Comparison of ENCODE assay signal across 8 cellular contexts in genomic region chrX:43655151-43655676, GRCh38. TPM values are rescaled to one million over a fixed set of nuclear protein-coding genes. Genes with fewer than 3 reads are reported as not detected.
DNase-seq lines count a peak whose midpoint lies in the region; ATAC-seq and TF ChIP-seq lines count a peak whose summit lies in the region.

No MANE protein-coding gene starts in this region.

- POLR2A ChIA-PET in A673 (lab: Charles Lee; ENCODE audit: low non-redundant PET), result no interaction called here
- POLR2A ChIA-PET in PC-9 (lab: Charles Lee; ENCODE audit: unreplicated experiment), result interaction anchor here (0.5 kb wide), 1 partner anchor 774 kb away, joined by 3 read pairs; no protein-coding TSS in a partner anchor

- H3K27ac ChIP-seq in A673 (ENCODE audit: low read depth, low read length, poor library complexity, severe bottlenecking), result peak overlapping the region; percentile 96
- peak overlapping the region; percentile 80; the same call in 1 of the 2 replicates for H3K27ac ChIP-seq in PC-9

- CTCF ChIA-PET in A673 (lab: Charles Lee) (no interaction called here), PC-9 (lab: Charles Lee) (no interaction called here)

- no peaks in the 10 kb centered on the region for H4K20me1 ChIP-seq in PC-9 (ENCODE audit: insufficient read depth)

- H3K27me3 ChIP-seq in A673 (replicated peaks; ENCODE audit: insufficient read depth, low read depth, low read length, poor library complexity), result no peaks in the 10 kb centered on the region
- H3K27me3 ChIP-seq in PC-9 (ENCODE audit: insufficient read depth, low read depth), result no peaks in the 10 kb centered on the region

- BruUV-seq in A673 (replicated peaks; lab: Mats Ljungman, UMichigan), result no TSS peak
- no TSS peak for BruUV-seq in PC-9 (replicated peaks; lab: Mats Ljungman, UMichigan)

- no peaks in the 10 kb centered on the region for H3F3A ChIP-seq in PC-9 (ENCODE audit: insufficient read depth, low read depth)

- no peaks in the 10 kb centered on the region for H3K36me3 ChIP-seq in A673 (ENCODE audit: insufficient read depth, low read length, poor library complexity, severe bottlenecking)
- H3K36me3 ChIP-seq in PC-9 (ENCODE audit: low read depth), result no peaks in the 10 kb centered on the region

- peak; percentile 24 for ATAC-seq in GM19351 (IDR thresholded peaks at IDR 0.05; ENCODE audit: unreplicated experiment)
- ATAC-seq in HG02970 (IDR thresholded peaks at IDR 0.05; ENCODE audit: low FRiP score, unreplicated experiment), result no peak
- ATAC-seq in HG02884 (IDR thresholded peaks at IDR 0.05; ENCODE audit: unreplicated experiment), result no peak

- peak overlapping the region; percentile 75 for H3K4me2 ChIP-seq in PC-9

- no peaks in the 10 kb centered on the region for H3K4me1 ChIP-seq in A673 (ENCODE audit: insufficient read depth, low read length, poor library complexity, severe bottlenecking)
- no peaks in the 10 kb centered on the region for H3K4me1 ChIP-seq in PC-9 (replicated peaks; ENCODE audit: insufficient read depth)

- TF ChIP-seq CTCF in A673 (conservative IDR thresholded peaks at IDR 0.05; ENCODE audit: low read depth, low read length), result 0 out of 2 replicates have a peak, but pooled peaks have one; percentile 17
- TF ChIP-seq CTCF in PC-9 (conservative IDR thresholded peaks at IDR 0.05), result no peak

- DNase-seq in A673 (ENCODE audit: low spot score), result peak; percentile 45
- DNase-seq in PC-9, result no peak
- DNase-seq in anterior cingulate cortex (lab: John Stamatoyannopoulos, UW), result peak in 36 of 58 donors; percentile 3 to 62 (median 26)
- DNase-seq in hepatic stellate cell (ENCODE audit: low spot score), result peak; percentile 23
- DNase-seq in posterior cingulate gyrus, result peak in 8 of 10 donors; percentile 10 to 88 (median 28)

- H3K4me3 ChIP-seq in A673 (ENCODE audit: low read depth, low read length, poor library complexity, severe bottlenecking) (peak overlapping the region; percentile 57), PC-9 (peak overlapping the region; percentile 56)

- intact Hi-C loops in A673 (cut with micrococcal nuclease; ENCODE audit: unreplicated experiment), result no loop called here
- intact Hi-C loops in PC-9 (cut with micrococcal nuclease; ENCODE audit: unreplicated experiment), result loop anchor here (10.0 kb wide), 2 partner anchors 90 to 100 kb away; no protein-coding TSS in a partner anchor
- intact Hi-C loops in posterior cingulate gyrus (cut with DNase I), result no loop called here

- H3K79me2 ChIP-seq in PC-9 (ENCODE audit: low read depth), result no peaks in the 10 kb centered on the region

- H3K9me3 ChIP-seq in A673 (ENCODE audit: low read depth, low read length, poor library complexity, severe bottlenecking) (no peaks in the 10 kb centered on the region), PC-9 (ENCODE audit: insufficient read depth, low read depth) (no peaks in the 10 kb centered on the region)

- peak overlapping the region; percentile 58; the same call in 1 of the 2 replicates for H2AFZ ChIP-seq in PC-9

- no peaks in the 10 kb centered on the region for H3K9me2 ChIP-seq in PC-9 (ENCODE audit: insufficient read depth)

RNA-seq across cellular contexts. Expression of gene MAOA, which starts 0.9 kb away (rescaled TPM):
- total RNA-seq in A673 (2021), result 6.1 and 8.5 TPM in 2 replicates
- 5.0 and 7.4 TPM in 2 replicates for total RNA-seq in PC-9 (2021)

Comparison
In these comparisons a context has a peak if more than half of its experiments do, and no peak if none do; other contexts are left out.
1. DNase-seq: peak in A673 (single experiment), anterior cingulate cortex (36 of 58), hepatic stellate cell (single experiment) and posterior cingulate gyrus (8 of 10); none in PC-9 (0 of 2).